Comparison of ENCODE assay signal across 20 cellular contexts in the genomic region with DNA sequence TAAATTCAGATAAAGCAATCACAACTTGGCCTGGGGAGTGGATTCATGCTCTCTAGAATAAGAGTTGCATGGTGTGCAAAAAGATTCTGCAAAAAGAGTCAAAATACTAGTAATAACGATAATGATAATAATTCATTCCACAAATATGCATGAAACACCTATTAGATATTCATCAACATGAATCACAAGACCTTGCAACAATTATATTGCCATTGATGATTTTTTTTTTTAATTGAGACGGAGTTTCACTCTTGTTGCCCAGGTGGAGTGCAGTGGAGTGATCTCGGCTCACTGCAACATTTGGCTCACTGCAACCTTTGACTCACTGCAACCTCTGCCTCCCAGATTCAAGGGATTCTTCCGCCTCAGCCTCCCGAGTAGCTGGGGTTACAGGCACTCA.
"Had no signal": no experiment of that assay in that cellular context is flagged by ENCODE, and none has a peak within 500 bp of the region (broad histone marks: within the 10 kb centered on the region; RNA-seq: fewer than 3 reads in every experiment).

No MANE protein-coding gene starts in this region.

- FAIRE-seq: endometrium, islet of Langerhans, pancreas, small intestine, urothelium cell line had no signal

- H3K4me1 ChIP-seq: thyroid gland had no signal

- ATAC-seq: left lobe of liver, pancreas, right cardiac atrium had no signal

- H3K27me3 Mint-ChIP-seq: progenitor cell of endocrine pancreas, type B pancreatic cell had no signal

- H3K9me3 Mint-ChIP-seq: mesothelial cell of epicardium, nephron had no signal

- H3K27me3 ChIP-seq: esophagus squamous epithelium, heart left ventricle, pancreas, suprapubic skin, thyroid gland had no signal

- DNase-seq: effector memory CD4-positive, alpha-beta T cell; esophagus squamous epithelium; heart left ventricle; hypothalamus; occipital lobe; pancreas; right cardiac atrium; small intestine; stimulated activated CD4-positive, alpha-beta T cell treated with anti-CD3 and anti-CD28 coated beads, Interleukin-12 subunit alpha, Interleukin-12 subunit beta, amount 100 ng/mL, for 4 hours; stimulated activated naive CD4-positive, alpha-beta T cell treated with Interleukin-2 at 50 U/mL for 16 hours; thyroid gland had no signal

- H3K27ac ChIP-seq: esophagus squamous epithelium, heart left ventricle, pancreas, suprapubic skin, thyroid gland had no signal

- H3K4me3 Mint-ChIP-seq: mesothelial cell of epicardium, nephron, type B pancreatic cell had no signal

- H3K36me3 ChIP-seq: esophagus squamous epithelium, heart left ventricle, pancreas, suprapubic skin, thyroid gland had no signal

- H3K36me3 Mint-ChIP-seq: mesothelial cell of epicardium, type B pancreatic cell had no signal

- H3K4me3 ChIP-seq: esophagus squamous epithelium, heart left ventricle, pancreas, suprapubic skin, thyroid gland had no signal

- H3K27ac Mint-ChIP-seq: mesothelial cell of epicardium, nephron, progenitor cell of endocrine pancreas, type B pancreatic cell had no signal

- H3K9me3 ChIP-seq: esophagus squamous epithelium, heart left ventricle, pancreas, suprapubic skin, thyroid gland had no signal
